10 cellular contexts compared by ENCODE assay signal in genomic region chr7:41886257-41886905, GRCh38.
DNase-seq lines count a peak whose midpoint lies in the region; ATAC-seq and TF ChIP-seq lines count a peak whose summit lies in the region.
"Had no signal": no experiment of that assay in that cellular context is flagged by ENCODE, and none has a peak within 500 bp of the region (broad histone marks: within the 10 kb centered on the region; RNA-seq: fewer than 3 reads in every experiment).

No MANE protein-coding gene starts in this region.

- H3K4me1 ChIP-seq in tibial artery = peaks cover 0 to 62% (median 38%) of the 10 kb centered on the region in 4 donors

- no peaks in the 10 kb centered on the region for H3K9me3 ChIP-seq in tibial artery

- peaks cover 15% of the 10 kb centered on the region for H3K27me3 Mint-ChIP-seq in activated CD4-positive, alpha-beta T cell treated with anti-CD3 and anti-CD28 coated beads for 36 hours

- no peaks in the 10 kb centered on the region for H3K27me3 ChIP-seq in tibial artery

- CTCF ChIA-PET in activated CD4-positive, alpha-beta T cell treated with anti-CD3 and anti-CD28 coated beads for 36 hours (lab: Charles Lee) = no interaction called here

- H3K4me3 Mint-ChIP-seq in activated CD4-positive, alpha-beta T cell treated with anti-CD3 and anti-CD28 coated beads for 36 hours = no peak overlapping the region
- H3K4me3 Mint-ChIP-seq: dendritic cell treated with granulocyte-macrophage colony-stimulating factor and Interleukin-4, amounts not matched to agents 40 ng/mL and 50 ng/mL, for 4 days had no signal

- peaks cover 10% of the 10 kb centered on the region for H3K9me3 Mint-ChIP-seq in activated CD4-positive, alpha-beta T cell treated with anti-CD3 and anti-CD28 coated beads for 36 hours (ENCODE audit: low read depth)
- H3K9me3 Mint-ChIP-seq: dendritic cell treated with granulocyte-macrophage colony-stimulating factor and Interleukin-4, amounts not matched to agents 40 ng/mL and 50 ng/mL, for 4 days had no signal

- no peak for ATAC-seq in activated CD4-positive, alpha-beta T cell treated with anti-CD3 and anti-CD28 coated beads for 36 hours
- peak; percentile 73 for ATAC-seq in SK-N-SH treated with all-trans-retinoic acid at 6 μM for 48 hours
- peak; percentile 39 for ATAC-seq in left ventricle myocardium superior
- ATAC-seq in HG03354 (IDR thresholded peaks at IDR 0.05; ENCODE audit: poor library complexity, severe bottlenecking, unreplicated experiment) = no peak
- no peak for ATAC-seq in GM18511 (IDR thresholded peaks at IDR 0.05; ENCODE audit: unreplicated experiment)
- no peak for ATAC-seq in HG03565 (IDR thresholded peaks at IDR 0.05; ENCODE audit: unreplicated experiment)

- intact Hi-C loops in activated CD4-positive, alpha-beta T cell treated with anti-CD3 and anti-CD28 coated beads for 36 hours (cut with DNase I, micrococcal nuclease) = loop anchor here in 1 of 2 experiments (10.0 kb wide), 1 partner anchor 1428 kb away; no protein-coding TSS in a partner anchor
- intact Hi-C loops in left ventricle myocardium superior (cut with micrococcal nuclease) = no loop called here
- intact Hi-C loops in tibial artery (cut with DNase I; ENCODE audit: low total_unique reads) = no loop called here

- H3K4me3 ChIP-seq in tibial artery = no peak overlapping the region

- peak overlapping the region in 1 of 2 donors; percentile 44 for H3K27ac ChIP-seq in tibial artery

- H3K27ac Mint-ChIP-seq in activated CD4-positive, alpha-beta T cell treated with anti-CD3 and anti-CD28 coated beads for 36 hours = no peak overlapping the region
- H3K27ac Mint-ChIP-seq: dendritic cell treated with granulocyte-macrophage colony-stimulating factor and Interleukin-4, amounts not matched to agents 40 ng/mL and 50 ng/mL, for 4 days had no signal

- H3K36me3 ChIP-seq in tibial artery = no peaks in the 10 kb centered on the region

- no peak for TF ChIP-seq CTCF in tibial artery (IDR thresholded peaks at IDR 0.05)

- peaks cover 52% of the 10 kb centered on the region for H3K4me1 Mint-ChIP-seq in activated CD4-positive, alpha-beta T cell treated with anti-CD3 and anti-CD28 coated beads for 36 hours

- POLR2A ChIA-PET in activated CD4-positive, alpha-beta T cell treated with anti-CD3 and anti-CD28 coated beads for 36 hours (lab: Charles Lee) = no interaction called here

- peak; percentile 27 for DNase-seq in activated CD4-positive, alpha-beta T cell treated with anti-CD3 and anti-CD28 coated beads for 36 hours
- DNase-seq in activated CD4-positive, alpha-beta T cell treated with anti-CD3 and anti-CD28 coated beads, Interleukin-2, amount 50 U/mL, for 4 hours = no peak
- DNase-seq in left ventricle myocardium superior (peak; percentile 33), tibial artery (peak; percentile 54 to 75)
- DNase-seq: NCI-H510A had no signal

- H3K36me3 Mint-ChIP-seq in activated CD4-positive, alpha-beta T cell treated with anti-CD3 and anti-CD28 coated beads for 36 hours (ENCODE audit: low read depth) = peaks cover 15% of the 10 kb centered on the region

TF ChIP-seq in SK-N-SH treated with all-trans-retinoic acid at 6 μM for 48 hours, 23 proteins besides CTCF, POLR2A, EP300 and RAD21:
- TF ChIP-seq BACH2 (CRISPR knock-in tag; IDR thresholded peaks at IDR 0.05; ENCODE audit: borderline replicate concordance) (no peak), CSRNP3 (CRISPR knock-in tag; IDR thresholded peaks at IDR 0.05) (no peak), ZNF565 (CRISPR knock-in tag; conservative IDR thresholded peaks at IDR 0.05; ENCODE audit: low read depth) (no peak), GLIS3 (CRISPR knock-in tag; IDR thresholded peaks at IDR 0.05) (no peak), POU6F1 (CRISPR knock-in tag; IDR thresholded peaks at IDR 0.05; ENCODE audit: borderline replicate concordance, low read depth) (no peak), TOX (CRISPR knock-in tag; IDR thresholded peaks at IDR 0.05; ENCODE audit: borderline replicate concordance) (no peak), ISL1 (CRISPR knock-in tag; IDR thresholded peaks at IDR 0.05) (no peak), RARB (CRISPR knock-in tag; IDR thresholded peaks at IDR 0.05) (no peak), ZFP3 (CRISPR knock-in tag; IDR thresholded peaks at IDR 0.05) (no peak), CREB5 (CRISPR knock-in tag; IDR thresholded peaks at IDR 0.05; ENCODE audit: low read depth) (no peak), ZNF70 (CRISPR knock-in tag; IDR thresholded peaks at IDR 0.05) (no peak), CSDC2 (CRISPR knock-in tag; IDR thresholded peaks at IDR 0.05) (no peak), PPARA (CRISPR knock-in tag; IDR thresholded peaks at IDR 0.05; ENCODE audit: borderline replicate concordance) (no peak), TSHZ2 (CRISPR knock-in tag; IDR thresholded peaks at IDR 0.05) (no peak)

Comparison
In these comparisons a context has a peak if more than half of its experiments do, and no peak if none do; other contexts are left out.
1. DNase-seq: peak in activated CD4-positive, alpha-beta T cell treated with anti-CD3 and anti-CD28 coated beads for 36 hours (single experiment), left ventricle myocardium superior (single experiment) and tibial artery (2 of 2); none in activated CD4-positive, alpha-beta T cell treated with anti-CD3 and anti-CD28 coated beads, Interleukin-2, amount 50 U/mL, for 4 hours (0 of 2).
2. ATAC-seq: peak in SK-N-SH treated with all-trans-retinoic acid at 6 μM for 48 hours (single experiment) and left ventricle myocardium superior (single experiment); none in activated CD4-positive, alpha-beta T cell treated with anti-CD3 and anti-CD28 coated beads for 36 hours (single experiment), HG03354 (single experiment), GM18511 (single experiment) and HG03565 (single experiment).